ENCODE assay signal across 12 cellular contexts in the genomic region with DNA sequence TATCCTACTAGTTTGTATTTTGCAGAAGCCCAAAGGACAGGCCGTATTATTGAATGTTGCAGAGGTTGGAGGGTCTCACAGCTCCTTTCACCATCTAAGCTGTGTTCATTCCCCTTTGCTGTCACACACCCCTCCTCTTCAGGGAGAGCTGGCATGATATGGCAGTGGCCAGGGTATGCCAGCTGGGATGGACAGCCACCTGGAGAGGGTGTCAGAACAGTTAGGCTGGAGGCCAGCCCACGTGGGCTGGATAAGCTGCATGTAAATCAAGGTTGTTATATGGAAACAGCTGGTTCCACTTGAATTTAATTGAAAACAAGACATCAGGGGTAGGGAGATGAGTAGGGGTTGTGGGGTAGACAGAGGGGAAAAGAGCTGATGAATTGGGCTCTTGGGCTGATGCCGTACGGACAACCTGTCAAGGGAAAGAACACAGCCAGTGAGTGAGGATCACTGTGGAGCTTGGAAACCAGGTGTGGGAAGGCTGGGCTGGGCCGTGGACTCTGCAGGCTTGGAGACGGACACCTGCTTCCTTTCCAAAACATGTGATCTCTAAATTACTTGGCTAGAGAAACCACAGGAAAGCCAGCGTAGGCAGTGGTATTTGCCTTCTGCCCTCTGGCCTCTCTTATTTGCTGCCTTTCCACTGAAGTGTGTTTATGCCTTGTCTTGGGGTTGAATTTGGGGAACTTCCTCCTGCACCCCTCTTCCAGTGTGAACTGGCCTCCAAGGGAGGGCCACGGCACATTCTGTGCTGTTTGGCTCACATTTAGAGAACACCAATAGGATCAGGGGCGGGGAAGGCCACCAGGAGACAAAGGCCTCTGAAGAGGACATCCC.
A peak's percentile ranks its signal among the peaks of the same experiment; 100 is the strongest.
DNase-seq lines count a peak whose midpoint lies in the region; ATAC-seq and TF ChIP-seq lines count a peak whose summit lies in the region.
"Had no signal": no experiment of that assay in that cellular context is flagged by ENCODE, and none has a peak within 500 bp of the region (broad histone marks: within the 10 kb centered on the region; RNA-seq: fewer than 3 reads in every experiment).

No MANE protein-coding gene starts in this region.

- no peak overlapping the region for H3K4me3 Mint-ChIP-seq in memory B cell

- WGBS in testis, 2 donors, result 78 to 85% methylated on average over 9 of the region's 9 CpGs

- no peaks in the 10 kb centered on the region for H3K27me3 ChIP-seq in testis

- TF ChIP-seq CTCF in GM10266 (IDR thresholded peaks at IDR 0.05; ENCODE audit: control insufficient read depth, insufficient read depth, low read depth, missing control alignments) (no peak), testis (IDR thresholded peaks at IDR 0.05) (no peak)

- H3K36me3 Mint-ChIP-seq in memory B cell, result peaks cover 6% of the 10 kb centered on the region

- peaks cover 32% of the 10 kb centered on the region for H3K4me1 Mint-ChIP-seq in memory B cell

- ATAC-seq in HG02885 (IDR thresholded peaks at IDR 0.05; ENCODE audit: poor library complexity, unreplicated experiment) (peak; percentile 43), memory B cell (ENCODE audit: low read depth) (peak; percentile 12), HG02571 (IDR thresholded peaks at IDR 0.05; ENCODE audit: unreplicated experiment) (no peak)

- intact Hi-C loops in testis (cut with DNase I; ENCODE audit: low total_unique reads), result no loop called here

- peak; percentile 54 for DNase-seq in GM10266 (ENCODE audit: extremely low spot score)
- peak; percentile 13 for DNase-seq in RPMI8226
- DNase-seq in memory B cell (ENCODE audit: low spot score in 2 of 2), result no peak
- no peak for DNase-seq in testis
- no peak for DNase-seq in T1000 (lab: John Stamatoyannopoulos, UW)
- no peak for DNase-seq in iPS-NIHi11 (ENCODE audit: low spot score)
- DNase-seq: activated CD4-positive, alpha-beta T cell treated with anti-CD3 and anti-CD28 coated beads, Interleukin-2, amount 50 U/mL, for 1 hour; amygdala; mesendoderm had no signal

- H3K36me3 ChIP-seq in testis (ENCODE audit: low read depth, missing control alignments), result no peaks in the 10 kb centered on the region

- TF ChIP-seq POLR2A in testis (IDR thresholded peaks at IDR 0.05), result no peak

- H3K9me3 ChIP-seq in testis, result no peaks in the 10 kb centered on the region

- H3K27ac ChIP-seq in testis, result no peak overlapping the region

- H3K9me3 Mint-ChIP-seq in memory B cell, result no peaks in the 10 kb centered on the region

- H3K27me3 Mint-ChIP-seq in memory B cell, result no peaks in the 10 kb centered on the region

- H3K4me1 ChIP-seq in testis, result no peaks in the 10 kb centered on the region

- H3K4me3 ChIP-seq in testis, result no peak overlapping the region
- H3K4me3 ChIP-seq: smooth muscle cell had no signal

- H3K27ac Mint-ChIP-seq in memory B cell, result peak overlapping the region; percentile 74

Comparison
In these comparisons a context has a peak if more than half of its experiments do, and no peak if none do; other contexts are left out.
1. DNase-seq: peak in GM10266 (single experiment) and RPMI8226 (single experiment); none in memory B cell (0 of 2), testis (single experiment), T1000 (single experiment) and iPS-NIHi11 (single experiment).